In genomic region chr2:88837511-88838160, GRCh38 we compare ENCODE assay signal across 18 cellular contexts.
DNase-seq lines count a peak whose midpoint lies in the region; ATAC-seq and TF ChIP-seq lines count a peak whose summit lies in the region.
"Had no signal": no experiment of that assay in that cellular context is flagged by ENCODE, and none has a peak within 500 bp of the region (broad histone marks: within the 10 kb centered on the region; RNA-seq: fewer than 3 reads in every experiment).

No MANE protein-coding gene starts in this region.

- H3K27me3 ChIP-seq in BLaER1 = no peaks in the 10 kb centered on the region
- H3K27me3 ChIP-seq in OCI-LY1 (ENCODE audit: insufficient read depth, low read length) = no peaks in the 10 kb centered on the region
- no peaks in the 10 kb centered on the region for H3K27me3 ChIP-seq in mucosa of rectum (ENCODE audit: control insufficient read depth in 2 of 2, insufficient read depth in 2 of 2, low read length in 2 of 2)
- no peaks in the 10 kb centered on the region for H3K27me3 ChIP-seq in vagina

- H3K27ac ChIP-seq in BLaER1 (peak overlapping the region; percentile 45), OCI-LY1 (ENCODE audit: low read depth, low read length, poor library complexity, severe bottlenecking) (peak overlapping the region; percentile 100), mucosa of rectum (ENCODE audit: low read depth in 2 of 2, low read length in 2 of 2) (peak overlapping the region; percentile 26 to 52), vagina (no peak overlapping the region)
- H3K27ac ChIP-seq: RWPE1 had no signal

- H2AFZ ChIP-seq in OCI-LY1 (ENCODE audit: low read length) = no peak overlapping the region

- H3K79me2 ChIP-seq in OCI-LY1 (ENCODE audit: insufficient read depth, low read length) = peaks cover 37% of the 10 kb centered on the region

- no peaks in the 10 kb centered on the region for H3K9me3 ChIP-seq in BLaER1
- no peaks in the 10 kb centered on the region for H3K9me3 ChIP-seq in OCI-LY1 (ENCODE audit: low read length)
- H3K9me3 ChIP-seq in mucosa of rectum (ENCODE audit: control insufficient read depth in 2 of 2, low read length in 2 of 2) = no peaks in the 10 kb centered on the region
- no peaks in the 10 kb centered on the region for H3K9me3 ChIP-seq in vagina

- TF ChIP-seq POLR2A in vagina (IDR thresholded peaks at IDR 0.05) = no peak

- ATAC-seq in GM18907 (IDR thresholded peaks at IDR 0.05; ENCODE audit: unreplicated experiment) = peak; percentile 15
- no peak for ATAC-seq in HG03039 (IDR thresholded peaks at IDR 0.05; ENCODE audit: unreplicated experiment)
- ATAC-seq: PC-3 had no signal

- no peaks in the 10 kb centered on the region for H3K9me2 ChIP-seq in OCI-LY1 (ENCODE audit: low read depth, low read length)

- no peak for DNase-seq in NCI-H2227 treated with DMSO at 0.1 percent for 48 hours (lab: John Stamatoyannopoulos, UW)
- DNase-seq in vagina (ENCODE audit: extremely low spot score in 2 of 2) = no peak
- DNase-seq: COR-L47; DMS53; GOT3; Kasumi-1; NCI-H1105; NCI-H1694; NCI-H2107; NCI-H526 treated with DMSO at 0.1 percent for 48 hours; NK-92 treated with Interleukin-12 subunit alpha and Interleukin-12 subunit beta, amount 100 ng/mL, for 24 hours; PC-3 had no signal

- intact Hi-C loops in vagina (cut with DNase I) = no loop called here

- TF ChIP-seq CTCF in OCI-LY1 (IDR thresholded peaks at IDR 0.05; ENCODE audit: low read length) = no peak
- TF ChIP-seq CTCF in vagina (IDR thresholded peaks at IDR 0.05) = no peak

- H3K36me3 ChIP-seq in BLaER1 = no peaks in the 10 kb centered on the region
- H3K36me3 ChIP-seq in OCI-LY1 (ENCODE audit: insufficient read depth, low read length) = no peaks in the 10 kb centered on the region
- H3K36me3 ChIP-seq in mucosa of rectum (ENCODE audit: control insufficient read depth in 2 of 2, insufficient read depth in 2 of 2, low read length in 2 of 2) = no peaks in the 10 kb centered on the region
- H3K36me3 ChIP-seq in vagina = no peaks in the 10 kb centered on the region

- 0 out of 2 replicates have a peak, but pooled peaks cover 5% of the 10 kb centered on the region for H3F3A ChIP-seq in OCI-LY1 (ENCODE audit: insufficient read depth, low read length)

- H3K4me3 ChIP-seq in BLaER1 = no peak overlapping the region
- H3K4me3 ChIP-seq in OCI-LY1 (ENCODE audit: low read depth, low read length, poor library complexity, severe bottlenecking) = no peak overlapping the region
- no peak overlapping the region for H3K4me3 ChIP-seq in mucosa of rectum (ENCODE audit: low read length in 2 of 2)
- H3K4me3 ChIP-seq in vagina = no peak overlapping the region

- H4K20me1 ChIP-seq in BLaER1 (no peaks in the 10 kb centered on the region), OCI-LY1 (ENCODE audit: insufficient read depth, low read length) (no peaks in the 10 kb centered on the region)

- H3K4me1 ChIP-seq in BLaER1 (peaks cover 45% of the 10 kb centered on the region), OCI-LY1 (ENCODE audit: insufficient read depth, low read length, severe bottlenecking) (peaks cover 100% of the 10 kb centered on the region), mucosa of rectum (ENCODE audit: control insufficient read depth in 2 of 2, insufficient read depth in 2 of 2, low read length in 2 of 2) (peaks cover 0 to 3% of the 10 kb centered on the region in 2 donors), vagina (no peaks in the 10 kb centered on the region)

- H3K9ac ChIP-seq in BLaER1 (no peak overlapping the region), OCI-LY1 (ENCODE audit: low read length) (peak overlapping the region; percentile 98), mucosa of rectum (ENCODE audit: low read depth in 1 of 2, low read length in 2 of 2) (no peak overlapping the region)

- peak overlapping the region; percentile 71 for H3K4me2 ChIP-seq in BLaER1
- peak overlapping the region; percentile 84 for H3K4me2 ChIP-seq in OCI-LY1 (ENCODE audit: low read length)
